In genomic region chr14:39431416-39432178, GRCh38 we compare ENCODE assay signal across 1 cellular context.
TF ChIP-seq lines count a peak whose summit lies in the region.

No MANE protein-coding gene starts in this region.

TF ChIP-seq in HepG2, 621 proteins besides CTCF, POLR2A, EP300 and RAD21 (continued from another document and continues in another):
- TF ChIP-seq, protein P1, sequence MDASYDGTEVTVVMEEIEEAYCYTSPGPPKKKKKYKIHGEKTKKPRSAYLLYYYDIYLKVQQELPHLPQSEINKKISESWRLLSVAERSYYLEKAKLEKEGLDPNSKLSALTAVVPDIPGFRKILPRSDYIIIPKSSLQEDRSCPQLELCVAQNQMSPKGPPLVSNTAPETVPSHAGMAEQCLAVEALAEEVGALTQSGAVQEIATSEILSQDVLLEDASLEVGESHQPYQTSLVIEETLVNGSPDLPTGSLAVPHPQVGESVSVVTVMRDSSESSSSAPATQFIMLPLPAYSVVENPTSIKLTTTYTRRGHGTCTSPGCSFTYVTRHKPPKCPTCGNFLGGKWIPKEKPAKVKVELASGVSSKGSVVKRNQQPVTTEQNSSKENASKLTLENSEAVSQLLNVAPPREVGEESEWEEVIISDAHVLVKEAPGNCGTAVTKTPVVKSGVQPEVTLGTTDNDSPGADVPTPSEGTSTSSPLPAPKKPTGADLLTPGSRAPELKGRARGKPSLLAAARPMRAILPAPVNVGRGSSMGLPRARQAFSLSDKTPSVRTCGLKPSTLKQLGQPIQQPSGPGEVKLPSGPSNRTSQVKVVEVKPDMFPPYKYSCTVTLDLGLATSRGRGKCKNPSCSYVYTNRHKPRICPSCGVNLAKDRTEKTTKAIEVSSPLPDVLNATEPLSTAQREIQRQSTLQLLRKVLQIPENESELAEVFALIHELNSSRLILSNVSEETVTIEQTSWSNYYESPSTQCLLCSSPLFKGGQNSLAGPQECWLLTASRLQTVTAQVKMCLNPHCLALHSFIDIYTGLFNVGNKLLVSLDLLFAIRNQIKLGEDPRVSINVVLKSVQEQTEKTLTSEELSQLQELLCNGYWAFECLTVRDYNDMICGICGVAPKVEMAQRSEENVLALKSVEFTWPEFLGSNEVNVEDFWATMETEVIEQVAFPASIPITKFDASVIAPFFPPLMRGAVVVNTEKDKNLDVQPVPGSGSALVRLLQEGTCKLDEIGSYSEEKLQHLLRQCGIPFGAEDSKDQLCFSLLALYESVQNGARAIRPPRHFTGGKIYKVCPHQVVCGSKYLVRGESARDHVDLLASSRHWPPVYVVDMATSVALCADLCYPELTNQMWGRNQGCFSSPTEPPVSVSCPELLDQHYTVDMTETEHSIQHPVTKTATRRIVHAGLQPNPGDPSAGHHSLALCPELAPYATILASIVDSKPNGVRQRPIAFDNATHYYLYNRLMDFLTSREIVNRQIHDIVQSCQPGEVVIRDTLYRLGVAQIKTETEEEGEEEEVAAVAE (CRISPR knock-in tag; IDR thresholded peaks at IDR 0.05; ENCODE audit: borderline replicate concordance), result peak; percentile 26; the same call in 1 of the 2 replicates
- TF ChIP-seq ZNF557 (CRISPR knock-in tag; IDR thresholded peaks at IDR 0.05), result peak; percentile 82; the same call in 1 of the 2 replicates
- no peak for TF ChIP-seq LCORL (IDR thresholded peaks at IDR 0.05)
- TF ChIP-seq LCORL (CRISPR knock-in tag; IDR thresholded peaks at IDR 0.05), result 0 out of 2 replicates have a peak, but pooled peaks have one; percentile 9
- no peak for TF ChIP-seq ZNF781 (CRISPR knock-in tag; IDR thresholded peaks at IDR 0.05; ENCODE audit: borderline replicate concordance, not compliant biosample characterization)
- TF ChIP-seq ZNF550 (CRISPR knock-in tag; IDR thresholded peaks at IDR 0.05; ENCODE audit: borderline replicate concordance), result 0 out of 2 replicates have a peak, but pooled peaks have one; percentile 33
- TF ChIP-seq, protein P2, sequence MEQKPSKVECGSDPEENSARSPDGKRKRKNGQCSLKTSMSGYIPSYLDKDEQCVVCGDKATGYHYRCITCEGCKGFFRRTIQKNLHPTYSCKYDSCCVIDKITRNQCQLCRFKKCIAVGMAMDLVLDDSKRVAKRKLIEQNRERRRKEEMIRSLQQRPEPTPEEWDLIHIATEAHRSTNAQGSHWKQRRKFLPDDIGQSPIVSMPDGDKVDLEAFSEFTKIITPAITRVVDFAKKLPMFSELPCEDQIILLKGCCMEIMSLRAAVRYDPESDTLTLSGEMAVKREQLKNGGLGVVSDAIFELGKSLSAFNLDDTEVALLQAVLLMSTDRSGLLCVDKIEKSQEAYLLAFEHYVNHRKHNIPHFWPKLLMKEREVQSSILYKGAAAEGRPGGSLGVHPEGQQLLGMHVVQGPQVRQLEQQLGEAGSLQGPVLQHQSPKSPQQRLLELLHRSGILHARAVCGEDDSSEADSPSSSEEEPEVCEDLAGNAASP (CRISPR knock-in tag; IDR thresholded peaks at IDR 0.05; ENCODE audit: borderline replicate concordance), result 0 out of 2 replicates have a peak, but pooled peaks have one; percentile 6
- TF ChIP-seq ZNF776 (CRISPR knock-in tag; IDR thresholded peaks at IDR 0.05), result peak; percentile 69
- TF ChIP-seq ARNTL (CRISPR knock-in tag; IDR thresholded peaks at IDR 0.05), result peak; percentile 4; the same call in 1 of the 2 replicates
- TF ChIP-seq KIAA2018 (CRISPR knock-in tag; IDR thresholded peaks at IDR 0.05; ENCODE audit: borderline replicate concordance), result no peak
- no peak for TF ChIP-seq CBX5 (CRISPR knock-in tag; IDR thresholded peaks at IDR 0.05; ENCODE audit: borderline replicate concordance)
- TF ChIP-seq, protein P3, sequence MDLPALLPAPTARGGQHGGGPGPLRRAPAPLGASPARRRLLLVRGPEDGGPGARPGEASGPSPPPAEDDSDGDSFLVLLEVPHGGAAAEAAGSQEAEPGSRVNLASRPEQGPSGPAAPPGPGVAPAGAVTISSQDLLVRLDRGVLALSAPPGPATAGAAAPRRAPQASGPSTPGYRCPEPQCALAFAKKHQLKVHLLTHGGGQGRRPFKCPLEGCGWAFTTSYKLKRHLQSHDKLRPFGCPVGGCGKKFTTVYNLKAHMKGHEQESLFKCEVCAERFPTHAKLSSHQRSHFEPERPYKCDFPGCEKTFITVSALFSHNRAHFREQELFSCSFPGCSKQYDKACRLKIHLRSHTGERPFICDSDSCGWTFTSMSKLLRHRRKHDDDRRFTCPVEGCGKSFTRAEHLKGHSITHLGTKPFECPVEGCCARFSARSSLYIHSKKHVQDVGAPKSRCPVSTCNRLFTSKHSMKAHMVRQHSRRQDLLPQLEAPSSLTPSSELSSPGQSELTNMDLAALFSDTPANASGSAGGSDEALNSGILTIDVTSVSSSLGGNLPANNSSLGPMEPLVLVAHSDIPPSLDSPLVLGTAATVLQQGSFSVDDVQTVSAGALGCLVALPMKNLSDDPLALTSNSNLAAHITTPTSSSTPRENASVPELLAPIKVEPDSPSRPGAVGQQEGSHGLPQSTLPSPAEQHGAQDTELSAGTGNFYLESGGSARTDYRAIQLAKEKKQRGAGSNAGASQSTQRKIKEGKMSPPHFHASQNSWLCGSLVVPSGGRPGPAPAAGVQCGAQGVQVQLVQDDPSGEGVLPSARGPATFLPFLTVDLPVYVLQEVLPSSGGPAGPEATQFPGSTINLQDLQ (CRISPR knock-in tag; IDR thresholded peaks at IDR 0.05), result 0 out of 2 replicates have a peak, but pooled peaks have one; percentile 67
- TF ChIP-seq GATA4 (IDR thresholded peaks at IDR 0.05; ENCODE audit: borderline replicate concordance, low read depth), result no peak; the same call in 1 of the 2 replicates
- peak; percentile 41 for TF ChIP-seq ZNF142 (CRISPR knock-in tag; IDR thresholded peaks at IDR 0.05)
- no peak for TF ChIP-seq ZNF180 (CRISPR knock-in tag; IDR thresholded peaks at IDR 0.05; ENCODE audit: borderline replicate concordance, low read depth)
- TF ChIP-seq MXI1 (IDR thresholded peaks at IDR 0.05; ENCODE audit: borderline replicate concordance, low read depth, low read length), result peak; percentile 6; the same call in 1 of the 3 replicates
- TF ChIP-seq MNT (IDR thresholded peaks at IDR 0.05), result no peak
- TF ChIP-seq ZNF530 (CRISPR knock-in tag; IDR thresholded peaks at IDR 0.05; ENCODE audit: low read depth), result no peak
- no peak for TF ChIP-seq ZNF136 (CRISPR knock-in tag; IDR thresholded peaks at IDR 0.05; ENCODE audit: low read depth)
- TF ChIP-seq KLF13 (CRISPR knock-in tag; IDR thresholded peaks at IDR 0.05), result peak; percentile 98
- no peak for TF ChIP-seq ZNF788 (CRISPR knock-in tag; IDR thresholded peaks at IDR 0.05; ENCODE audit: borderline replicate concordance)
